In the genomic region with DNA sequence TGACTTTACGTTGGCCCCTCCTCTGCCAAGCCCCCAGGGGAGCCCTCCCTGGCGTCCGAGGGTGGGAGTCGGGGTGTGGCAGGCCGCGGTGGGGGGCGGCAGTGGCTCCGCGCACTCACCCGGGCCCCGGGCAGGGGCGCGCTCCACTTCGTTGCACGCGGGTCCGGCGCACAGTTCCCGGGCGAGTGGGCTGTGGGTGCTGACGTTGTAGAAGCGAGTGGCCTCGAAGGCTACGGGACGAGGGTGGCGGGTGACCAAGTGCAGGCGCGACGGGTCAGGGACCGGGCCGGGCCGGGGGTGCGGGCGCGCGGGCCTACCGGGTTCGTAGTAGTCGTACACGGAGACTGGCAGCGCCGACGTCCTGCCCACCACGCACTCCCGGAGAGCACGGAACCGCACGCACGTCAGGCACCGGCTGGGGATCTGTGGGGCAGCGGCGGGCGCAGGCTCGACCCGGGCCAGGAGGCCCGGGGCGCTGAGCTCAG, we compare ENCODE assay signal across 8 cellular contexts. TPM values are rescaled to one million over a fixed set of nuclear protein-coding genes. Genes with fewer than 3 reads are reported as not detected.
DNase-seq lines count a peak whose midpoint lies in the region; ATAC-seq, FAIRE-seq and TF ChIP-seq lines count a peak whose summit lies in the region.

No MANE protein-coding gene starts in this region.

- TF ChIP-seq RAD21 in K562 (CRISPR knock-in tag; conservative IDR thresholded peaks at IDR 0.05 in 1 of 2, IDR thresholded peaks at IDR 0.05 in 1 of 2), result no peak

- no peak for TF ChIP-seq EP300 in K562 (IDR thresholded peaks at IDR 0.05; ENCODE audit: low read length)

- no peak for FAIRE-seq in K562 (lab: Jason Lieb, UNC)

- H3K36me3 ChIP-seq in K562 (ENCODE audit: control insufficient read depth, insufficient read depth, low read length), result peaks cover 3% of the 10 kb centered on the region; the same call in 1 of the 3 replicates
- H3K36me3 ChIP-seq in thoracic aorta, result no peaks in the 10 kb centered on the region

- H3K4me3 ChIP-seq in K562 (peak overlapping the region; percentile 71), thoracic aorta (peak overlapping the region; percentile 97)

- peak; percentile 77 for TF ChIP-seq POLR2A in K562 (conservative IDR thresholded peaks at IDR 0.05)

- in situ Hi-C loops in K562 (cut with MboI), result no loop called here

- no peaks in the 10 kb centered on the region for H3K9me3 ChIP-seq in K562 (replicated peaks; ENCODE audit: control insufficient read depth, insufficient read depth, low read depth, low read length)
- H3K9me3 ChIP-seq in thoracic aorta, result no peaks in the 10 kb centered on the region

- peak overlapping the region; percentile 65 to 92 for H3K9ac ChIP-seq in K562 (ENCODE audit: insufficient read depth in 1 of 2, low read depth in 2 of 2, low read length in 2 of 2)

- H3K79me2 ChIP-seq in K562 (ENCODE audit: control insufficient read depth, insufficient read depth, low read length), result peaks cover 5% of the 10 kb centered on the region; the same call in 2 of the 3 replicates

- no peaks in the 10 kb centered on the region for H4K20me1 ChIP-seq in K562 (replicated peaks; ENCODE audit: control insufficient read depth, insufficient read depth, low read length)

- no peak for TF ChIP-seq CTCF in K562 (IDR thresholded peaks at IDR 0.05 in 2 of 3, conservative IDR thresholded peaks at IDR 0.05 in 1 of 3; ENCODE audit: insufficient read depth in 2 of 3, low read depth in 1 of 3, low read length in 3 of 3)
- TF ChIP-seq CTCF in thoracic aorta (IDR thresholded peaks at IDR 0.05), result no peak

- POLR2A ChIA-PET in K562 (lab: Yijun Ruan, JAX), result no interaction called here

- peaks cover 0 to 3% of the 10 kb centered on the region in 2 experiments; a peak in 2 of 5 replicates for H3K27me3 ChIP-seq in K562 (ENCODE audit: control insufficient read depth in 2 of 2, insufficient read depth in 2 of 2, low read length in 2 of 2)
- no peaks in the 10 kb centered on the region for H3K27me3 ChIP-seq in thoracic aorta (replicated peaks; ENCODE audit: insufficient read depth)

- H3K27ac ChIP-seq in K562 (ENCODE audit: extremely low read depth, low read depth, low read length) (peak overlapping the region; percentile 88), thoracic aorta (peak overlapping the region; percentile 83 to 85)

- CTCF ChIA-PET in K562 (lab: Yijun Ruan, JAX; ENCODE audit: low intra/inter-chr PET ratio), result interaction anchor here (3.3 kb wide), 1 partner anchor 127 kb away, joined by 21 read pairs; no protein-coding TSS in a partner anchor

- H2AFZ ChIP-seq in K562 (ENCODE audit: low read depth, low read length), result peak overlapping the region; percentile 91

- H3K4me2 ChIP-seq in K562 (ENCODE audit: insufficient read depth, low read length), result peak overlapping the region; percentile 76

- H3K9me1 ChIP-seq in K562 (ENCODE audit: control insufficient read depth, insufficient read depth, low read length), result no peaks in the 10 kb centered on the region

- intact Hi-C loops in K562 (cut with micrococcal nuclease), result loop anchor here (2.0 to 5.0 kb wide), 3 partner anchors 127 to 395 kb away; no protein-coding TSS in a partner anchor

- WGBS in K562 (ENCODE audit: insufficient coverage, low coverage, missing lambda C conversion rate), result 1% methylated on average over 36 of the region's 57 CpGs

- peak; percentile 22 for ATAC-seq in GM18873 (IDR thresholded peaks at IDR 0.05; ENCODE audit: low FRiP score, unreplicated experiment)
- peak; percentile 16 for ATAC-seq in HG03175 (IDR thresholded peaks at IDR 0.05; ENCODE audit: unreplicated experiment)
- peak; percentile 49 for ATAC-seq in K562
- ATAC-seq in left lobe of liver, result peak; percentile 6
- no peak for ATAC-seq in thoracic aorta (ENCODE audit: insufficient number of reproducible peaks, low FRiP score, low read depth)

- TSS peak; percentile 23 for BruUV-seq in K562 (replicated peaks; lab: Mats Ljungman, UMichigan)

- H3K4me1 ChIP-seq in K562 (replicated peaks in 1 of 2; ENCODE audit: control insufficient read depth in 2 of 2, insufficient read depth in 2 of 2, low read length in 2 of 2) (peaks cover 11 to 61% of the 10 kb centered on the region in 2 experiments; a peak in 4 of 5 replicates), thoracic aorta (ENCODE audit: control insufficient read depth in 1 of 2, low read depth in 2 of 2) (peaks cover 3 to 16% of the 10 kb centered on the region in 2 donors)

- no peak for DNase-seq in K562 (ENCODE audit: extremely low read depth in 1 of 4, low spot score in 3 of 4)
- no peak for DNase-seq in left lobe of liver (ENCODE audit: low spot score)
- DNase-seq in thoracic aorta (ENCODE audit: low spot score), result no peak
- DNase-seq in SW 1271 (lab: John Stamatoyannopoulos, UW), result no peak
- no peak for DNase-seq in epidermal melanocyte (ENCODE audit: insufficient read length, low spot score)
- DNase-seq in NCI-H1417 (lab: John Stamatoyannopoulos, UW), result no peak

TF ChIP-seq in K562, 482 proteins besides CTCF, POLR2A, EP300 and RAD21 (continues in another document):
- TF ChIP-seq RFX7 (CRISPR knock-in tag; IDR thresholded peaks at IDR 0.05) (0 out of 2 replicates have a peak, but pooled peaks have one; percentile 9), ZNF175 (CRISPR knock-in tag; IDR thresholded peaks at IDR 0.05; ENCODE audit: low read depth) (peak; percentile 50; the same call in 1 of the 2 replicates), TFAP4 (CRISPR knock-in tag; IDR thresholded peaks at IDR 0.05; ENCODE audit: borderline replicate concordance) (peak; percentile 54; the same call in 1 of the 2 replicates), NR4A1 (CRISPR knock-in tag; IDR thresholded peaks at IDR 0.05) (peak; percentile 6; the same call in 1 of the 2 replicates), NR4A1 (tag; IDR thresholded peaks at IDR 0.05) (peak; percentile 68; the same call in 1 of the 2 replicates), NCOA6 (IDR thresholded peaks at IDR 0.05) (peak; percentile 67; the same call in 1 of the 2 replicates), ZKSCAN1 (IDR thresholded peaks at IDR 0.05; ENCODE audit: low read depth, low read length) (0 out of 2 replicates have a peak, but pooled peaks have one; percentile 0), TCF3 (CRISPR knock-in tag; IDR thresholded peaks at IDR 0.05) (peak; percentile 10; the same call in 1 of the 2 replicates), PTBP1 (IDR thresholded peaks at IDR 0.05; ENCODE audit: low read depth, low read length) (0 out of 2 replicates have a peak, but pooled peaks have one; percentile 22), ETS1 (conservative IDR thresholded peaks at IDR 0.05; ENCODE audit: control insufficient read depth, low read depth, low read length) (peak; percentile 19; the same call in 1 of the 2 replicates), TEAD4 (IDR thresholded peaks at IDR 0.05; ENCODE audit: low read length) (no peak), TEAD4 (CRISPR knock-in tag; IDR thresholded peaks at IDR 0.05; ENCODE audit: borderline replicate concordance) (peak; percentile 62; the same call in 1 of the 2 replicates), SP1 (CRISPR knock-in tag; IDR thresholded peaks at IDR 0.05) (peak; percentile 66; the same call in 1 of the 2 replicates), CCAR2 (IDR thresholded peaks at IDR 0.05; ENCODE audit: low read depth, low read length) (0 out of 2 replicates have a peak, but pooled peaks have one; percentile 8)

RNA-seq across cellular contexts. Expression of gene F2RL3, which starts 8.8 kb away (rescaled TPM):
- 16.8 and 60.7 TPM in 2 replicates for total RNA-seq in K562 (2011; cell fraction: chromatin; rRNA removed; ENCODE audit: low replicate concordance)
- 53.0 and 74.2 TPM in 2 replicates for total RNA-seq in K562 (2011; cell fraction: nucleolus; rRNA removed)
- 25.8 and 31.3 TPM in 2 replicates for total RNA-seq in K562 (2011; cell fraction: nucleoplasm; rRNA removed)
- total RNA-seq in K562 (2014; rRNA removed) (23.4 and 29.5 TPM in 2 replicates), K562 (2014; rRNA removed; fragmentation: Illumina TruSeq; extraction: Trizol) (10.7 and 11.0 TPM in 2 replicates), K562 (2015; rRNA removed; fragmentation: Illumina TruSeq; extraction: Trizol) (11.9 and 12.1 TPM in 2 replicates), K562 (2021) (27.6 and 29.0 TPM in 2 replicates), left lobe of liver (0.15 TPM), thoracic aorta (1 to 10 TPM; 4.9 to 5.4 TPM)
- polyA plus RNA-seq in K562 (2011; rRNA removed) (7.2 and 9.9 TPM in 2 replicates), K562 (2014; fragmentation: Illumina TruSeq; extraction: Trizol) (12.3 and 13.4 TPM in 2 replicates), K562 (2014; fragmentation: Nextera tagmentation; extraction: Ambion mirVana) (1 to 10 TPM; 1.4 to 5.0 TPM), K562 (2014; rRNA removed) (20.9 and 22.0 TPM in 2 replicates)
- polyA plus RNA-seq in K562 (2011; cell fraction: cytosol; rRNA removed), result 10.5 and 59.1 TPM in 2 replicates
- polyA plus RNA-seq in K562 (2011; cell fraction: nucleus; rRNA removed), result 4.8 and 12.6 TPM in 2 replicates
- 15.6 and 20.7 TPM in 2 replicates for polyA plus RNA-seq in K562 (2012)
- polyA minus RNA-seq in K562 (2011; rRNA and poly(A)+ RNA removed), result 3.2 and 7.2 TPM in 2 replicates
- 8.0 and 13.6 TPM in 2 replicates for polyA minus RNA-seq in K562 (2011; cell fraction: cytosol; rRNA and poly(A)+ RNA removed)
- 12.3 and 14.5 TPM in 2 replicates for polyA minus RNA-seq in K562 (2011; cell fraction: nucleus; rRNA and poly(A)+ RNA removed)
